9 cellular contexts compared by ENCODE assay signal in genomic region chr16:56513972-56514371, GRCh38. TPM values are rescaled to one million over a fixed set of nuclear protein-coding genes. Genes with fewer than 3 reads are reported as not detected.
DNase-seq lines count a peak whose midpoint lies in the region; ATAC-seq, FAIRE-seq and TF ChIP-seq lines count a peak whose summit lies in the region.
"Had no signal": no experiment of that assay in that cellular context is flagged by ENCODE, and none has a peak within 500 bp of the region (broad histone marks: within the 10 kb centered on the region; RNA-seq: fewer than 3 reads in every experiment).

No MANE protein-coding gene starts in this region.

- peaks cover 42% of the 10 kb centered on the region for H3K4me1 Mint-ChIP-seq in activated CD8-positive, alpha-beta T cell treated with anti-CD3 and anti-CD28 coated beads for 36 hours (ENCODE audit: low read depth)
- H3K4me1 Mint-ChIP-seq in naive thymus-derived CD8-positive, alpha-beta T cell, result peaks cover 19 to 63% (median 57%) of the 10 kb centered on the region in 4 donors

- FAIRE-seq in GM12891 (lab: Jason Lieb, UNC), result peak; percentile 20

- H3K36me3 Mint-ChIP-seq in activated CD8-positive, alpha-beta T cell treated with anti-CD3 and anti-CD28 coated beads for 36 hours (ENCODE audit: low read depth), result peaks cover 9% of the 10 kb centered on the region
- H3K36me3 Mint-ChIP-seq in naive thymus-derived CD8-positive, alpha-beta T cell, result peaks cover 0 to 50% (median 17%) of the 10 kb centered on the region in 3 donors

- TF ChIP-seq POLR2A in GM12891 (IDR thresholded peaks at IDR 0.05; ENCODE audit: low read depth, low read length), result no peak
- no peak for TF ChIP-seq POLR2A in erythroblast (IDR thresholded peaks at IDR 0.05; ENCODE audit: low read length)

- CTCF ChIA-PET in activated CD8-positive, alpha-beta T cell treated with anti-CD3 and anti-CD28 coated beads for 36 hours (lab: Charles Lee), result interaction anchor here (0.6 to 1.9 kb wide), 20 partner anchors 9 to 195 kb away, joined by 3 to 16 read pairs (median 4); no protein-coding TSS in a partner anchor

- peak; percentile 88 for ATAC-seq in activated CD8-positive, alpha-beta T cell treated with anti-CD3 and anti-CD28 coated beads for 36 hours
- ATAC-seq in naive thymus-derived CD8-positive, alpha-beta T cell, result peak; percentile 90 to 93
- ATAC-seq in aorta (ENCODE audit: low FRiP score), result peak; percentile 64
- no peak for ATAC-seq in HG03432 (IDR thresholded peaks at IDR 0.05; ENCODE audit: unreplicated experiment)

- no peaks in the 10 kb centered on the region for H3K9me3 Mint-ChIP-seq in activated CD8-positive, alpha-beta T cell treated with anti-CD3 and anti-CD28 coated beads for 36 hours
- no peaks in the 10 kb centered on the region for H3K9me3 Mint-ChIP-seq in naive thymus-derived CD8-positive, alpha-beta T cell

- no peaks in the 10 kb centered on the region for H3K27me3 ChIP-seq in aorta (ENCODE audit: control insufficient read depth in 1 of 2, insufficient read depth in 2 of 2, low read length in 1 of 2)

- POLR2A ChIA-PET in activated CD8-positive, alpha-beta T cell treated with anti-CD3 and anti-CD28 coated beads for 36 hours (lab: Charles Lee), result no interaction called here
- POLR2A ChIA-PET in naive thymus-derived CD8-positive, alpha-beta T cell (lab: Charles Lee), result interaction anchor here (1.4 to 1.9 kb wide), 2 partner anchors 63 to 188 kb away, joined by 3 to 5 read pairs; partner anchors contain the start of genes NUDT21 and OGFOD1

- no peak overlapping the region for H3K27ac ChIP-seq in aorta (ENCODE audit: low read depth in 1 of 2, low read length in 2 of 2)

- H3K4me3 Mint-ChIP-seq in activated CD8-positive, alpha-beta T cell treated with anti-CD3 and anti-CD28 coated beads for 36 hours, result no peak overlapping the region
- peak overlapping the region in 1 of 10 donors; percentile 2 for H3K4me3 Mint-ChIP-seq in naive thymus-derived CD8-positive, alpha-beta T cell

- TF ChIP-seq CTCF in AG09319 (IDR thresholded peaks at IDR 0.05; ENCODE audit: low read depth, low read length), result peak; percentile 66
- TF ChIP-seq CTCF in activated CD8-positive, alpha-beta T cell treated with anti-CD3 and anti-CD28 coated beads for 36 hours (IDR thresholded peaks at IDR 0.05), result peak; percentile 65

- WGBS in aorta, 2 donors, result 54 to 61% methylated on average over 3 of the region's 3 CpGs

- no peak overlapping the region for H3K27ac Mint-ChIP-seq in activated CD8-positive, alpha-beta T cell treated with anti-CD3 and anti-CD28 coated beads for 36 hours
- H3K27ac Mint-ChIP-seq in naive thymus-derived CD8-positive, alpha-beta T cell, result peak overlapping the region in 2 of 10 donors; percentile 5 to 8

- H3K4me3 ChIP-seq in aorta (ENCODE audit: low read length in 2 of 2), result no peak overlapping the region

- no peaks in the 10 kb centered on the region for H3K9me3 ChIP-seq in aorta (ENCODE audit: control insufficient read depth, low read length)

- intact Hi-C loops in activated CD8-positive, alpha-beta T cell treated with anti-CD3 and anti-CD28 coated beads for 36 hours (cut with micrococcal nuclease), result no loop called here
- intact Hi-C loops in aorta (cut with DNase I), result loop anchor here (2.0 to 10.0 kb wide), 2 partner anchors 87 to 91 kb away; partner anchors contain the start of gene MT2A (in 1 of the 2)

- peak; percentile 34 for DNase-seq in AG09319 (ENCODE audit: extremely low read depth, low read depth)
- peak; percentile 5 for DNase-seq in GM12891 (ENCODE audit: insufficient read length, low spot score)
- peak; percentile 76 to 94 for DNase-seq in NCI-H524 (lab: John Stamatoyannopoulos, UW)
- DNase-seq in activated CD8-positive, alpha-beta T cell treated with anti-CD3 and anti-CD28 coated beads for 36 hours, result peak; percentile 72
- peak; percentile 72 to 84 for DNase-seq in erythroblast (lab: John Stamatoyannopoulos, UW)
- DNase-seq in naive thymus-derived CD8-positive, alpha-beta T cell, result peak in 9 of 10 donors; percentile 30 to 66 (median 46)
- no peak for DNase-seq in aorta

- peaks cover 4% of the 10 kb centered on the region in 2 donors for H3K36me3 ChIP-seq in aorta (ENCODE audit: control insufficient read depth in 1 of 2, insufficient read depth in 2 of 2, low read length in 1 of 2)

- peaks cover 3% of the 10 kb centered on the region in 2 donors for H3K4me1 ChIP-seq in aorta (ENCODE audit: control insufficient read depth in 1 of 2, insufficient read depth in 2 of 2, low read length in 2 of 2)

- H3K27me3 Mint-ChIP-seq in activated CD8-positive, alpha-beta T cell treated with anti-CD3 and anti-CD28 coated beads for 36 hours, result no peaks in the 10 kb centered on the region
- H3K27me3 Mint-ChIP-seq in naive thymus-derived CD8-positive, alpha-beta T cell, result no peaks in the 10 kb centered on the region

TF ChIP-seq in GM12891, 5 proteins besides CTCF, POLR2A, EP300 and RAD21:
- TF ChIP-seq POLR2AphosphoS5 (IDR thresholded peaks at IDR 0.05; ENCODE audit: low read depth, low read length) (no peak), SPI1 (IDR thresholded peaks at IDR 0.05; ENCODE audit: low read depth, low read length) (no peak), TAF1 (IDR thresholded peaks at IDR 0.05; ENCODE audit: low read depth, low read length) (no peak), PAX5 (IDR thresholded peaks at IDR 0.05; ENCODE audit: insufficient read depth, low read length, severe bottlenecking) (no peak), POU2F2 (IDR thresholded peaks at IDR 0.05; ENCODE audit: low read depth, low read length) (no peak)
TF ChIP-seq in GM12891: peak in this region for 0.

RNA-seq across cellular contexts. Expression of gene BBS2, which starts 5.9 kb away (rescaled TPM):
- 11.7 TPM for polyA plus RNA-seq in GM12891 (2012; ENCODE audit: low read depth, missing spikeins)
- total RNA-seq in activated CD8-positive, alpha-beta T cell treated with anti-CD3 and anti-CD28 coated beads for 36 hours, result 10 to 100 TPM; 16.1 to 17.6 TPM
- total RNA-seq in naive thymus-derived CD8-positive, alpha-beta T cell, result 100 to 1,000 TPM in 1 of 2 experiments, 10 to 100 TPM in 1; 94.7 to 107 TPM
- 10 to 100 TPM; 35.7 to 37.6 (median 36.1) TPM for polyA plus RNA-seq in naive thymus-derived CD8-positive, alpha-beta T cell
- total RNA-seq in aorta, result 10 to 100 TPM; 40.3 to 41.0 TPM
- polyA plus RNA-seq in aorta, result 100 to 1,000 TPM in 1 of 2 donors, 10 to 100 TPM in 1; 32.3 to 125 TPM

RNA-seq across cellular contexts. Expression of gene MT4, which starts 50.9 kb away (rescaled TPM):
- not detected for polyA plus RNA-seq in GM12891 (2012; ENCODE audit: low read depth, missing spikeins)
- not detected for total RNA-seq in activated CD8-positive, alpha-beta T cell treated with anti-CD3 and anti-CD28 coated beads for 36 hours
- total RNA-seq in naive thymus-derived CD8-positive, alpha-beta T cell, result not detected
- polyA plus RNA-seq in naive thymus-derived CD8-positive, alpha-beta T cell, result not detected
- not detected for total RNA-seq in aorta
- polyA plus RNA-seq in aorta, result not detected
- total RNA-seq: skeletal muscle tissue had no signal

Comparison
In these comparisons a context has a peak if more than half of its experiments do, and no peak if none do; other contexts are left out.
1. DNase-seq: peak in AG09319 (single experiment), GM12891 (single experiment), NCI-H524 (2 of 2), activated CD8-positive, alpha-beta T cell treated with anti-CD3 and anti-CD28 coated beads for 36 hours (single experiment), erythroblast (2 of 2) and naive thymus-derived CD8-positive, alpha-beta T cell (9 of 10); none in aorta (0 of 2).